2 cellular contexts compared by ENCODE assay signal in the genomic region with DNA sequence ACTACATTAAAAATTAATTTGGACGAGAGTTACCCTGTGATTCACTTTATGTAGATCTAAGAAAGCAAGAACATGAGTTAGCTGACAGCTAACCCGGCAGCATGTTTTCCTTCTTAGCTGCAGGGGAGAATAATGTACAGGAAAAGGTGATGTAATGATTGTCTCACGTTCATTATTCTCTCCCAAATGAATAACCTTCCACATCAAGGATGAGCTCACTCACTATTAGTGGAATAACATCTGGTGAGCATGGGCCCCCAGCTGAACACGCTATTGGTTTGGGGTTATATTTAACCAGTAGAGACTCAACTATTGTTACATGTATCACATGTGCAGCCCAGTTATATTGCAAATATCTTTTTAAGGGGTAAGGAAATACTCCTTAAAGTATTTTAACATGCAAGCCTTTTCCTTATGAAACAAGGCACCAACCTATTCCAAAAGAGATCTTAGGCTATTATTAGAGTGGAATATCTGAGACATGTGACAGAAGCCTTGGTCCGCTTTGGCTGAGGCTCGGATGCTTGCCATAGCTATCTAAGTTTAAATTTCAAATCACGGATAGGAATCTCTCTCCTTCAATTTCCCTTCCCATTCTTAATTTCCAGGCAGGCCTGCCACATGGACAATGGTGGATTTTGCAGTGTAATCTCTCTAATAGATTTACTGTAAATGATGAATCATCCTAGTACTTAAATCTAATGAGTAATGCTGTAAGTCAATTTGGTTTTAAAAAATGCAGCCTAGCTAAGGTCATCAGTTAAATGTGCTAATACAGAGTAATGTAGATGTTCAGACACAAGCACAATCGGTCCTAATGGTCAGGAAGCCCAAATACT.
TF ChIP-seq lines count a peak whose summit lies in the region.

No MANE protein-coding gene starts in this region.

TF ChIP-seq in GM23338, 12 proteins besides CTCF, POLR2A, EP300 and RAD21 (continued from another document):
- TF ChIP-seq ZNF462 (CRISPR knock-in tag; IDR thresholded peaks at IDR 0.05) = no peak
- no peak for TF ChIP-seq STAT1 (IDR thresholded peaks at IDR 0.05; ENCODE audit: unreplicated experiment)
- TF ChIP-seq REST (IDR thresholded peaks at IDR 0.05; ENCODE audit: unreplicated experiment) = no peak
- TF ChIP-seq ZNF114 (CRISPR knock-in tag; IDR thresholded peaks at IDR 0.05) = no peak
- TF ChIP-seq ZNF331 (CRISPR knock-in tag; IDR thresholded peaks at IDR 0.05; ENCODE audit: low read depth) = no peak

TF ChIP-seq in SK-N-SH treated with all-trans-retinoic acid at 6 μM for 48 hours, 23 proteins besides CTCF, POLR2A, EP300 and RAD21 (continued from another document):
- TF ChIP-seq, protein P1, sequence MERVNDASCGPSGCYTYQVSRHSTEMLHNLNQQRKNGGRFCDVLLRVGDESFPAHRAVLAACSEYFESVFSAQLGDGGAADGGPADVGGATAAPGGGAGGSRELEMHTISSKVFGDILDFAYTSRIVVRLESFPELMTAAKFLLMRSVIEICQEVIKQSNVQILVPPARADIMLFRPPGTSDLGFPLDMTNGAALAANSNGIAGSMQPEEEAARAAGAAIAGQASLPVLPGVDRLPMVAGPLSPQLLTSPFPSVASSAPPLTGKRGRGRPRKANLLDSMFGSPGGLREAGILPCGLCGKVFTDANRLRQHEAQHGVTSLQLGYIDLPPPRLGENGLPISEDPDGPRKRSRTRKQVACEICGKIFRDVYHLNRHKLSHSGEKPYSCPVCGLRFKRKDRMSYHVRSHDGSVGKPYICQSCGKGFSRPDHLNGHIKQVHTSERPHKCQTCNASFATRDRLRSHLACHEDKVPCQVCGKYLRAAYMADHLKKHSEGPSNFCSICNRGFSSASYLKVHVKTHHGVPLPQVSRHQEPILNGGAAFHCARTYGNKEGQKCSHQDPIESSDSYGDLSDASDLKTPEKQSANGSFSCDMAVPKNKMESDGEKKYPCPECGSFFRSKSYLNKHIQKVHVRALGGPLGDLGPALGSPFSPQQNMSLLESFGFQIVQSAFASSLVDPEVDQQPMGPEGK (CRISPR knock-in tag; IDR thresholded peaks at IDR 0.05; ENCODE audit: borderline replicate concordance) = peak; percentile 90
- TF ChIP-seq SNAI2 (CRISPR knock-in tag; IDR thresholded peaks at IDR 0.05) = peak; percentile 76
- peak; percentile 62; the same call in 1 of the 2 replicates for TF ChIP-seq BACH2 (CRISPR knock-in tag; IDR thresholded peaks at IDR 0.05; ENCODE audit: borderline replicate concordance)
- TF ChIP-seq OSR1 (CRISPR knock-in tag; IDR thresholded peaks at IDR 0.05) = no peak
- peak; percentile 78; the same call in 1 of the 2 replicates for TF ChIP-seq GLIS3 (CRISPR knock-in tag; IDR thresholded peaks at IDR 0.05)
- no peak for TF ChIP-seq PPARA (CRISPR knock-in tag; IDR thresholded peaks at IDR 0.05; ENCODE audit: borderline replicate concordance)
- no peak for TF ChIP-seq ZFP30 (CRISPR knock-in tag; IDR thresholded peaks at IDR 0.05)
- 0 out of 2 replicates have a peak, but pooled peaks have one; percentile 90 for TF ChIP-seq ZC3H10 (CRISPR knock-in tag; IDR thresholded peaks at IDR 0.05)
- no peak for TF ChIP-seq ZNF70 (CRISPR knock-in tag; IDR thresholded peaks at IDR 0.05)
